In the genomic region with DNA sequence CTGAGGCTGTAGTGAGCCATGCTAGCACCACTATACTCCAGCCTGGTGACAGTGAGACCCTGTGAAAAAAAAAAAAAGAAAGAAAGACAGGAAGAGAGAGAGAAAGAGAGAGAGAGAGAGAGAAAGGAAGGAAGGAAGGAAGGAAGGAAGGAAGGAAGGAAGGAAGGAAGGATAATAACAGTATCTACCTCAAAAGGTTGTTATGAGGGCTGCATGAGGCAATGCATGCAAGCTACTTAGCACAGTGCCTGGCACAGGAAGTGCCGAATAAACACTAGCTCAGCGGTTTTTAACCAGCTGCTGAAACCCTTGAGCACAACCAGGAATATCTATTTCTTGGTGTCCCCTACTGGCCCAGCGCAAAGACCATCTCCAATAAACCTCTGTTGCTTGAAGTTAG, we compare ENCODE assay signal across 2 cellular contexts.
TF ChIP-seq lines count a peak whose summit lies in the region.

No MANE protein-coding gene starts in this region.

TF ChIP-seq in IMR-90, 13 proteins besides CTCF, POLR2A, EP300 and RAD21:
- TF ChIP-seq MAZ (IDR thresholded peaks at IDR 0.05; ENCODE audit: borderline replicate concordance, low read depth, low read length): no peak
- TF ChIP-seq, protein P1, sequence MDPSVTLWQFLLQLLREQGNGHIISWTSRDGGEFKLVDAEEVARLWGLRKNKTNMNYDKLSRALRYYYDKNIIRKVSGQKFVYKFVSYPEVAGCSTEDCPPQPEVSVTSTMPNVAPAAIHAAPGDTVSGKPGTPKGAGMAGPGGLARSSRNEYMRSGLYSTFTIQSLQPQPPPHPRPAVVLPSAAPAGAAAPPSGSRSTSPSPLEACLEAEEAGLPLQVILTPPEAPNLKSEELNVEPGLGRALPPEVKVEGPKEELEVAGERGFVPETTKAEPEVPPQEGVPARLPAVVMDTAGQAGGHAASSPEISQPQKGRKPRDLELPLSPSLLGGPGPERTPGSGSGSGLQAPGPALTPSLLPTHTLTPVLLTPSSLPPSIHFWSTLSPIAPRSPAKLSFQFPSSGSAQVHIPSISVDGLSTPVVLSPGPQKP (IDR thresholded peaks at IDR 0.05; ENCODE audit: borderline replicate concordance, low read depth, low read length): no peak
- TF ChIP-seq MXI1 (IDR thresholded peaks at IDR 0.05; ENCODE audit: borderline replicate concordance, low read depth, low read length): no peak
- TF ChIP-seq MAFK (IDR thresholded peaks at IDR 0.05; ENCODE audit: low read depth, low read length): peak; percentile 34; the same call in 1 of the 2 replicates
- no peak for TF ChIP-seq FOS (IDR thresholded peaks at IDR 0.05; ENCODE audit: low read depth, low read length)
- no peak for TF ChIP-seq BHLHE40 (IDR thresholded peaks at IDR 0.05; ENCODE audit: low read depth, low read length)
- TF ChIP-seq CHD1 (IDR thresholded peaks at IDR 0.05; ENCODE audit: low read depth, low read length): no peak
- TF ChIP-seq CEBPB (IDR thresholded peaks at IDR 0.05; ENCODE audit: low read depth, low read length): no peak

TF ChIP-seq in GM12878, 131 proteins besides CTCF, POLR2A, EP300 and RAD21:
- TF ChIP-seq ETV6 (conservative IDR thresholded peaks at IDR 0.05 in 1 of 2, IDR thresholded peaks at IDR 0.05 in 1 of 2; ENCODE audit: borderline replicate concordance in 1 of 2, low read depth in 1 of 2): peak in 1 of 2 experiments; percentile 77; a peak in 2 of 4 replicates
- TF ChIP-seq BCL11A (IDR thresholded peaks at IDR 0.05; ENCODE audit: low read depth, low read length): no peak
